17 cellular contexts compared by ENCODE assay signal in the genomic region with DNA sequence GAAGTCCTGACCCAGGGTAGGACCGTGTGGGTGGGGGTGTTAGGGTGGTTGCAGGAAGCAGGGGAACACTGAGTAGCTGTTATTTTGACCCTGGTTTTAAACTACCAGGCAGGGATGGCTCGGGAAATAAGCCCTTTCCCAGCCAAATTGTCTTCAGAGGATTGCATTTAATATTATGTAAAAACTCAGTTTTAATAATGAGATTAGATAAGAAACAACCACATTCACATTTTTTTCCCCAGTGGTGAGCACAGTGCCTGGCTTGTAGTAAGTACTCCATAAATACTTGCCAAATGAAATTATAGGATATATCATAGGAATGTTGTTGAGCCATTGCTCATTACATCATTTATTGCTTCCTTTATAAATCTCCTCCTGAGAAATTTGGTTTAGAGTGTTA.
DNase-seq lines count a peak whose midpoint lies in the region; ATAC-seq and TF ChIP-seq lines count a peak whose summit lies in the region.
"Had no signal": no experiment of that assay in that cellular context is flagged by ENCODE, and none has a peak within 500 bp of the region (broad histone marks: within the 10 kb centered on the region; RNA-seq: fewer than 3 reads in every experiment).

No MANE protein-coding gene starts in this region.

- no peak overlapping the region for H3K4me3 ChIP-seq in HEK293 (ENCODE audit: low read depth, low read length)
- no peak overlapping the region for H3K4me3 ChIP-seq in choroid plexus epithelial cell (ENCODE audit: low read depth, low read length)
- H3K4me3 ChIP-seq in retinal pigment epithelial cell (ENCODE audit: low read length), result no peak overlapping the region

- ATAC-seq in GM19035 (IDR thresholded peaks at IDR 0.05; ENCODE audit: unreplicated experiment), result no peak
- ATAC-seq: Panc1 had no signal

- POLR2A ChIA-PET in HEK293 (lab: Yijun Ruan, JAX), result no interaction called here

- no peak overlapping the region for H3K27ac ChIP-seq in HEK293 (ENCODE audit: extremely low read depth, low read depth, low read length)

- TF ChIP-seq CTCF in HEK293 (tag by site-specific recombination; IDR thresholded peaks at IDR 0.05) (no peak), choroid plexus epithelial cell (conservative IDR thresholded peaks at IDR 0.05; ENCODE audit: low read depth, low read length) (no peak), retinal pigment epithelial cell (conservative IDR thresholded peaks at IDR 0.05; ENCODE audit: low read depth, low read length) (no peak)

- no peaks in the 10 kb centered on the region for H3K9me3 ChIP-seq in HEK293 (ENCODE audit: control insufficient read depth, insufficient read depth, low read depth, low read length)
- H3K9me3 ChIP-seq: BE2C had no signal

- H3K4me1 ChIP-seq in HEK293 (ENCODE audit: control insufficient read depth, insufficient read depth, low read length), result no peaks in the 10 kb centered on the region
- H3K4me1 ChIP-seq: BE2C had no signal

- CTCF ChIA-PET in HEK293 (lab: Yijun Ruan, JAX), result interaction anchor here (0.7 kb wide), 1 partner anchor 287 kb away, joined by 3 read pairs; no protein-coding TSS in a partner anchor

- H3K36me3 ChIP-seq in HEK293 (ENCODE audit: control insufficient read depth in 2 of 2, insufficient read depth in 1 of 2, low read length in 2 of 2), result no peaks in the 10 kb centered on the region
- H3K36me3 ChIP-seq: BE2C had no signal

- DNase-seq in CMK (ENCODE audit: low read depth), result peak; percentile 49
- DNase-seq in choroid plexus epithelial cell (ENCODE audit: low read depth), result peak; percentile 57
- DNase-seq in retinal pigment epithelial cell (ENCODE audit: low read depth), result peak; percentile 98
- DNase-seq in SW 1271 (lab: John Stamatoyannopoulos, UW), result no peak
- DNase-seq in glomerular visceral epithelial cell (ENCODE audit: extremely low spot score), result no peak
- DNase-seq: BE2C; CD4-positive, alpha-beta T cell; DND-41; GF-D8; Kasumi-1; MM.1S; NCI-H1092 treated with DMSO at 0.1 percent for 48 hours; NCI-H2081 treated with DMSO at 0.1 percent for 48 hours; NCI-H510A treated with DMSO at 0.1 percent for 48 hours had no signal

TF ChIP-seq in HEK293, 187 proteins besides CTCF, POLR2A, EP300 and RAD21:
- no peak for TF ChIP-seq ZNF555 (tag by site-specific recombination; conservative IDR thresholded peaks at IDR 0.05)
- TF ChIP-seq ZNF292 (tag by site-specific recombination; IDR thresholded peaks at IDR 0.05; ENCODE audit: borderline replicate concordance, low read depth), result no peak
- no peak for TF ChIP-seq ZNF24 (tag by site-specific recombination; IDR thresholded peaks at IDR 0.05)
- TF ChIP-seq, protein P1, sequence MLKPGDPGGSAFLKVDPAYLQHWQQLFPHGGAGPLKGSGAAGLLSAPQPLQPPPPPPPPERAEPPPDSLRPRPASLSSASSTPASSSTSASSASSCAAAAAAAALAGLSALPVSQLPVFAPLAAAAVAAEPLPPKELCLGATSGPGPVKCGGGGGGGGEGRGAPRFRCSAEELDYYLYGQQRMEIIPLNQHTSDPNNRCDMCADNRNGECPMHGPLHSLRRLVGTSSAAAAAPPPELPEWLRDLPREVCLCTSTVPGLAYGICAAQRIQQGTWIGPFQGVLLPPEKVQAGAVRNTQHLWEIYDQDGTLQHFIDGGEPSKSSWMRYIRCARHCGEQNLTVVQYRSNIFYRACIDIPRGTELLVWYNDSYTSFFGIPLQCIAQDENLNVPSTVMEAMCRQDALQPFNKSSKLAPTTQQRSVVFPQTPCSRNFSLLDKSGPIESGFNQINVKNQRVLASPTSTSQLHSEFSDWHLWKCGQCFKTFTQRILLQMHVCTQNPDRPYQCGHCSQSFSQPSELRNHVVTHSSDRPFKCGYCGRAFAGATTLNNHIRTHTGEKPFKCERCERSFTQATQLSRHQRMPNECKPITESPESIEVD (tag by site-specific recombination; IDR thresholded peaks at IDR 0.05), result peak; percentile 22; the same call in 1 of the 2 replicates
- peak; percentile 61; the same call in 1 of the 2 replicates for TF ChIP-seq ZNF596 (tag by site-specific recombination; IDR thresholded peaks at IDR 0.05)
- TF ChIP-seq, protein P2, sequence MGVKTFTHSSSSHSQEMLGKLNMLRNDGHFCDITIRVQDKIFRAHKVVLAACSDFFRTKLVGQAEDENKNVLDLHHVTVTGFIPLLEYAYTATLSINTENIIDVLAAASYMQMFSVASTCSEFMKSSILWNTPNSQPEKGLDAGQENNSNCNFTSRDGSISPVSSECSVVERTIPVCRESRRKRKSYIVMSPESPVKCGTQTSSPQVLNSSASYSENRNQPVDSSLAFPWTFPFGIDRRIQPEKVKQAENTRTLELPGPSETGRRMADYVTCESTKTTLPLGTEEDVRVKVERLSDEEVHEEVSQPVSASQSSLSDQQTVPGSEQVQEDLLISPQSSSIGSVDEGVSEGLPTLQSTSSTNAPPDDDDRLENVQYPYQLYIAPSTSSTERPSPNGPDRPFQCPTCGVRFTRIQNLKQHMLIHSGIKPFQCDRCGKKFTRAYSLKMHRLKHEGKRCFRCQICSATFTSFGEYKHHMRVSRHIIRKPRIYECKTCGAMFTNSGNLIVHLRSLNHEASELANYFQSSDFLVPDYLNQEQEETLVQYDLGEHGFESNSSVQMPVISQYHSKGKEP (tag by site-specific recombination; IDR thresholded peaks at IDR 0.05), result no peak
- TF ChIP-seq BCL11B (tag by site-specific recombination; IDR thresholded peaks at IDR 0.05; ENCODE audit: low read depth), result no peak

Comparison
In these comparisons a context has a peak if more than half of its experiments do, and no peak if none do; other contexts are left out.
1. DNase-seq: peak in CMK (single experiment), choroid plexus epithelial cell (single experiment) and retinal pigment epithelial cell (single experiment); none in SW 1271 (0 of 2) and glomerular visceral epithelial cell (single experiment).